In the genomic region with DNA sequence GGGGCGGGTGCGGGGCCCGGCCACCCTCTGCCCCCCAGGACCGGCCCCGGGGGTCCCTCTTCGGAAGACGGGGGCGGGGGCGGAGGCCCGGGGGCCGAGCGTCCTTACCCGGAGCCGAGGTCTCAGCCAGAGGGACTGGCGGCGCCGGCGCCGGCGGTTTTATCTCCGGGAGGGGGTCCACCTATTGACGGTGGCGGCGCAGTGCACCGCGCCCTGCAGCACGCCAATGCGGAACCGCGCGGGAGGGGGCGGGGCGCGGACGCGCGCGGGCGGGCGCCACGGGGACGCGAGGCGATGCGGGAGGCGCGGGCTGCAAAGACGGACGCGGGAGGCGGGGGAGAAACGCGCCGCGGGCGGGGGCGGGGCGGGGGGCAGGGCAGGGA, we compare ENCODE assay signal across 9 cellular contexts. TPM values are rescaled to one million over a fixed set of nuclear protein-coding genes. Genes with fewer than 3 reads are reported as not detected.
DNase-seq lines count a peak whose midpoint lies in the region; ATAC-seq, FAIRE-seq and TF ChIP-seq lines count a peak whose summit lies in the region.
"Had no signal": no experiment of that assay in that cellular context is flagged by ENCODE, and none has a peak within 500 bp of the region (broad histone marks: within the 10 kb centered on the region; RNA-seq: fewer than 3 reads in every experiment).

Gene EEF1A2 (minus strand): TSS at position 134 of the 383 bp plus-strand sequence. CDS start 1,320 bp downstream, outside the sequence.

- no peak within 1 kb of the TSS for H3K27ac Mint-ChIP-seq in stimulated activated naive CD8-positive, alpha-beta T cell treated with anti-CD3 and anti-CD28 coated beads, Interleukin-15, amount 100 ng/mL, for 72 hours

- H3K9me3 ChIP-seq in body of pancreas (no peaks in the 10 kb centered on the region), kidney (ENCODE audit: control insufficient read depth in 1 of 2, low read length in 2 of 2) (no peaks in the 10 kb centered on the region)

- DNase-seq in NCI-H2196 (lab: John Stamatoyannopoulos, UW; ENCODE audit: unreplicated experiment) (peak; percentile 65), NCI-H2196 treated with DMSO at 0.1 percent for 48 hours (lab: John Stamatoyannopoulos, UW; ENCODE audit: unreplicated experiment) (no peak), NCI-H69 (lab: John Stamatoyannopoulos, UW) (peak; percentile 80), body of pancreas (peak in 2 of 4 donors; percentile 42 to 49), kidney (peak; percentile 80), inferior parietal cortex (ENCODE audit: extremely low spot score) (no peak)
- DNase-seq in stimulated activated naive CD8-positive, alpha-beta T cell treated with anti-CD3 and anti-CD28 coated beads, Interleukin-15, amount 100 ng/mL, for 72 hours: no peak
- DNase-seq: DND-41 had no signal

- peaks cover 24% of the 10 kb centered on the region for H3K4me1 Mint-ChIP-seq in stimulated activated naive CD8-positive, alpha-beta T cell treated with anti-CD3 and anti-CD28 coated beads, Interleukin-15, amount 100 ng/mL, for 72 hours

- intact Hi-C loops in body of pancreas (cut with DNase I) (no loop called here), kidney (cut with DNase I) (no loop called here)

- H3K4me3 ChIP-seq in body of pancreas (no peak within 1 kb of the TSS), kidney (ENCODE audit: low read length in 2 of 2) (no peak within 1 kb of the TSS)

- 2% methylated on average over 19 of the region's 58 CpGs; no CpG with 5 or more reads in 1 of the 2 donors for WGBS in body of pancreas, 2 donors

- no peak for FAIRE-seq in kidney (lab: Jason Lieb, UNC)

- no peak for TF ChIP-seq POLR2A in body of pancreas (IDR thresholded peaks at IDR 0.05)

- peak in 2 of 7 experiments; percentile 23 to 24 for TF ChIP-seq CTCF in body of pancreas (IDR thresholded peaks at IDR 0.05)
- TF ChIP-seq CTCF in kidney (IDR thresholded peaks at IDR 0.05; ENCODE audit: borderline replicate concordance, extremely low read depth, insufficient read depth): no peak

- H3K9ac ChIP-seq in kidney (ENCODE audit: low read length in 2 of 2): no peak within 1 kb of the TSS

- peaks cover 0 to 6% of the 10 kb centered on the region in 2 donors for H3K27me3 ChIP-seq in body of pancreas

- H3K27me3 Mint-ChIP-seq in stimulated activated naive CD8-positive, alpha-beta T cell treated with anti-CD3 and anti-CD28 coated beads, Interleukin-15, amount 100 ng/mL, for 72 hours: peaks cover 61% of the 10 kb centered on the region

- H3K27ac ChIP-seq in body of pancreas (no peak within 1 kb of the TSS), kidney (ENCODE audit: low read depth in 2 of 2, low read length in 2 of 2) (no peak within 1 kb of the TSS)

- H3K4me1 ChIP-seq in body of pancreas (peaks cover 30% of the 10 kb centered on the region), kidney (ENCODE audit: control insufficient read depth in 1 of 2, insufficient read depth in 1 of 2, low read depth in 1 of 2, low read length in 2 of 2) (peaks cover 0 to 2% of the 10 kb centered on the region in 2 donors)

- ATAC-seq in body of pancreas (no peak), HG02610 (IDR thresholded peaks at IDR 0.05; ENCODE audit: unreplicated experiment) (no peak)
- peak; percentile 34 for ATAC-seq in stimulated activated naive CD8-positive, alpha-beta T cell treated with anti-CD3 and anti-CD28 coated beads, Interleukin-15, amount 100 ng/mL, for 72 hours

- H3K4me3 Mint-ChIP-seq in stimulated activated naive CD8-positive, alpha-beta T cell treated with anti-CD3 and anti-CD28 coated beads, Interleukin-15, amount 100 ng/mL, for 72 hours: peak within 1 kb of the TSS; percentile 35 to 54

- H3K36me3 ChIP-seq in body of pancreas (replicated peaks in 1 of 2; ENCODE audit: insufficient read depth in 1 of 2, low read depth in 2 of 2) (no peaks in the 10 kb centered on the region), kidney (ENCODE audit: control insufficient read depth in 1 of 2, insufficient read depth in 2 of 2, low read length in 2 of 2) (no peaks in the 10 kb centered on the region)

- peaks cover 0 to 2% of the 10 kb centered on the region in 2 donors for H3K9me3 Mint-ChIP-seq in stimulated activated naive CD8-positive, alpha-beta T cell treated with anti-CD3 and anti-CD28 coated beads, Interleukin-15, amount 100 ng/mL, for 72 hours

RNA-seq across cellular contexts. Expression of gene EEF1A2, which starts in this region (rescaled TPM):
- 10 to 100 TPM; 21.0 to 23.1 TPM for total RNA-seq in body of pancreas
- 18.1 TPM for total RNA-seq in kidney
- 1.5 TPM for polyA plus RNA-seq in kidney (ENCODE audit: insufficient read depth, low read depth, low replicate concordance)

Comparison
In these comparisons a context has a peak if more than half of its experiments do, and no peak if none do; other contexts are left out.
1. DNase-seq: peak in NCI-H2196 (single experiment), NCI-H69 (single experiment) and kidney (single experiment); none in NCI-H2196 treated with DMSO at 0.1 percent for 48 hours (single experiment), stimulated activated naive CD8-positive, alpha-beta T cell treated with anti-CD3 and anti-CD28 coated beads, Interleukin-15, amount 100 ng/mL, for 72 hours (0 of 2) and inferior parietal cortex (single experiment).